8 cellular contexts compared by ENCODE assay signal in genomic region chr7:100745184-100745583, GRCh38. TPM values are rescaled to one million over a fixed set of nuclear protein-coding genes. Genes with fewer than 3 reads are reported as not detected.
DNase-seq lines count a peak whose midpoint lies in the region; ATAC-seq and TF ChIP-seq lines count a peak whose summit lies in the region.

No MANE protein-coding gene starts in this region.

- TF ChIP-seq CTCF in mammary epithelial cell (conservative IDR thresholded peaks at IDR 0.05 in 1 of 2, IDR thresholded peaks at IDR 0.05 in 1 of 2; ENCODE audit: extremely low read depth in 1 of 2, insufficient read depth in 1 of 2, low read depth in 1 of 2, low read length in 2 of 2) (no peak), lower lobe of right lung (IDR thresholded peaks at IDR 0.05) (no peak), uterus (IDR thresholded peaks at IDR 0.05) (no peak)

- H3K36me3 ChIP-seq in CD4-positive, CD25-positive, alpha-beta regulatory T cell (ENCODE audit: control insufficient read depth, insufficient read depth, low read length): no peaks in the 10 kb centered on the region
- H3K36me3 ChIP-seq in mammary epithelial cell (ENCODE audit: insufficient read depth, low read length) (no peaks in the 10 kb centered on the region), lower lobe of right lung (no peaks in the 10 kb centered on the region), uterus (no peaks in the 10 kb centered on the region)

- intact Hi-C loops in mammary epithelial cell (cut with micrococcal nuclease) (no loop called here), lower lobe of right lung (cut with DNase I) (no loop called here), uterus (cut with DNase I; ENCODE audit: low total_unique reads) (no loop called here)

- peak overlapping the region; percentile 67 for H2AFZ ChIP-seq in mammary epithelial cell (ENCODE audit: low read depth, low read length)

- ATAC-seq in CD4-positive, CD25-positive, alpha-beta regulatory T cell (ENCODE audit: low read depth in 2 of 2): no peak
- ATAC-seq in lower lobe of right lung (peak; percentile 74 to 97), HG03045 (IDR thresholded peaks at IDR 0.05; ENCODE audit: unreplicated experiment) (no peak)

- no peak overlapping the region for H3K27ac Mint-ChIP-seq in CD4-positive, CD25-positive, alpha-beta regulatory T cell

- no peak for TF ChIP-seq POLR2A in uterus (IDR thresholded peaks at IDR 0.05)

- no peak overlapping the region for H3K9ac ChIP-seq in mammary epithelial cell (ENCODE audit: insufficient read depth, low read length)

- H3K27ac ChIP-seq in CD4-positive, CD25-positive, alpha-beta regulatory T cell (ENCODE audit: insufficient read depth, low read length, poor library complexity, severe bottlenecking): no peak overlapping the region
- H3K27ac ChIP-seq in mammary epithelial cell (ENCODE audit: insufficient read depth, low read depth, low read length): no peak overlapping the region
- no peak overlapping the region for H3K27ac ChIP-seq in lower lobe of right lung
- H3K27ac ChIP-seq in uterus: no peak overlapping the region

- DNase-seq in CD4-positive, CD25-positive, alpha-beta regulatory T cell: peak in 2 of 3 donors; percentile 3 to 39
- DNase-seq in NCI-H460 (ENCODE audit: extremely low read depth, low read depth) (peak; percentile 64), mammary epithelial cell (peak; percentile 17), lower lobe of right lung (peak; percentile 67), uterus (peak; percentile 61 to 67), activated gamma-delta T cell treated with Interleukin-2 at 50 U/mL for 16 hours (no peak), KG1 (lab: John Stamatoyannopoulos, UW) (no peak)

- H3K9me3 Mint-ChIP-seq in CD4-positive, CD25-positive, alpha-beta regulatory T cell: peaks cover 0 to 5% (median 0%) of the 10 kb centered on the region in 7 donors

- no peaks in the 10 kb centered on the region for H4K20me1 ChIP-seq in mammary epithelial cell (ENCODE audit: insufficient read depth, low read length)

- H3K4me1 ChIP-seq in CD4-positive, CD25-positive, alpha-beta regulatory T cell (ENCODE audit: control insufficient read depth, insufficient read depth, low read length, poor library complexity, severe bottlenecking): no peaks in the 10 kb centered on the region
- H3K4me1 ChIP-seq in mammary epithelial cell (ENCODE audit: insufficient read depth, low read length) (no peaks in the 10 kb centered on the region), lower lobe of right lung (no peaks in the 10 kb centered on the region), uterus (no peaks in the 10 kb centered on the region)

- H3K4me2 ChIP-seq in mammary epithelial cell (ENCODE audit: insufficient read depth, low read depth, low read length): peak overlapping the region; percentile 53

- in situ Hi-C loops in mammary epithelial cell (cut with MboI; ENCODE audit: low sequenced_read_pairs in 2 of 2): no loop called here

- H3K4me1 Mint-ChIP-seq in CD4-positive, CD25-positive, alpha-beta regulatory T cell: peaks cover 0 to 2% (median 0%) of the 10 kb centered on the region in 4 donors

- WGBS in mammary epithelial cell (ENCODE audit: low coverage, missing lambda C conversion rate): 17% methylated on average over 4 of the region's 28 CpGs

- dilution Hi-C loops in mammary epithelial cell (cut with HindIII; ENCODE audit: low sequenced_read_pairs): no loop called here

- H3K27me3 ChIP-seq in CD4-positive, CD25-positive, alpha-beta regulatory T cell (ENCODE audit: control insufficient read depth, insufficient read depth, low read length): no peaks in the 10 kb centered on the region
- no peaks in the 10 kb centered on the region for H3K27me3 ChIP-seq in mammary epithelial cell (ENCODE audit: insufficient read depth, low read length)
- peaks cover 16% of the 10 kb centered on the region for H3K27me3 ChIP-seq in lower lobe of right lung (ENCODE audit: low read depth)
- no peaks in the 10 kb centered on the region for H3K27me3 ChIP-seq in uterus

- H3K36me3 Mint-ChIP-seq in CD4-positive, CD25-positive, alpha-beta regulatory T cell: no peaks in the 10 kb centered on the region

- H3K9me3 ChIP-seq in CD4-positive, CD25-positive, alpha-beta regulatory T cell (ENCODE audit: control insufficient read depth in 2 of 2, low read length in 2 of 2): no peaks in the 10 kb centered on the region
- H3K9me3 ChIP-seq in mammary epithelial cell (replicated peaks; ENCODE audit: insufficient read depth, low read length) (no peaks in the 10 kb centered on the region), lower lobe of right lung (no peaks in the 10 kb centered on the region), uterus (no peaks in the 10 kb centered on the region)

- peak overlapping the region in 1 of 4 donors; percentile 57 for H3K4me3 Mint-ChIP-seq in CD4-positive, CD25-positive, alpha-beta regulatory T cell

- peaks cover 15% of the 10 kb centered on the region for H3K27me3 Mint-ChIP-seq in CD4-positive, CD25-positive, alpha-beta regulatory T cell

- no TSS peak for BruUV-seq in mammary epithelial cell (replicated peaks; lab: Mats Ljungman, UMichigan)

- no peaks in the 10 kb centered on the region for H3K79me2 ChIP-seq in mammary epithelial cell (ENCODE audit: insufficient read depth, low read length)

- no peak overlapping the region for H3K4me3 ChIP-seq in CD4-positive, CD25-positive, alpha-beta regulatory T cell (ENCODE audit: low read depth, low read length)
- H3K4me3 ChIP-seq in mammary epithelial cell (replicated peaks in 1 of 3; ENCODE audit: insufficient read depth in 1 of 3, low read depth in 2 of 3, low read length in 3 of 3) (peak overlapping the region in 2 of 3 experiments; percentile 19 to 35), lower lobe of right lung (peak overlapping the region; percentile 40), uterus (peak overlapping the region; percentile 6 to 17)

- CTCF ChIA-PET in mammary epithelial cell (lab: Charles Lee; ENCODE audit: low non-redundant PET): no interaction called here

RNA-seq across cellular contexts. Expression of gene ZAN, which starts 11.8 kb away (rescaled TPM):
- not detected for total RNA-seq in CD4-positive, CD25-positive, alpha-beta regulatory T cell
- polyA plus RNA-seq in CD4-positive, CD25-positive, alpha-beta regulatory T cell: not detected
- not detected in 2 replicates for total RNA-seq in NCI-H460 (2014; rRNA removed; shearing (Covaris generic))
- polyA plus RNA-seq in NCI-H460 (2014; cell fraction: nucleus; rRNA removed): not detected in 2 replicates
- total RNA-seq in mammary epithelial cell (not detected), lower lobe of right lung (not detected), uterus (under 1 TPM in 1 of 4 donors, not detected in 3; 0.07 TPM)
- not detected for polyA plus RNA-seq in mammary epithelial cell
- not detected for polyA minus RNA-seq in mammary epithelial cell

RNA-seq across cellular contexts. Expression of gene EPO, which starts 24.9 kb away (rescaled TPM):
- total RNA-seq in CD4-positive, CD25-positive, alpha-beta regulatory T cell: not detected
- polyA plus RNA-seq in CD4-positive, CD25-positive, alpha-beta regulatory T cell: under 1 TPM in 1 of 4 donors, not detected in 3; 0.23 TPM
- not detected in 2 replicates for total RNA-seq in NCI-H460 (2014; rRNA removed; shearing (Covaris generic))
- polyA plus RNA-seq in NCI-H460 (2014; cell fraction: nucleus; rRNA removed): not detected in 2 replicates
- not detected for total RNA-seq in mammary epithelial cell
- polyA plus RNA-seq in mammary epithelial cell: not detected
- polyA minus RNA-seq in mammary epithelial cell: not detected
- not detected for total RNA-seq in lower lobe of right lung
- total RNA-seq in uterus: 1 to 10 TPM in 1 of 4 donors, not detected in 3; 1.1 TPM

RNA-seq across cellular contexts. Expression of gene POP7, which starts 39.3 kb away (rescaled TPM):
- total RNA-seq in CD4-positive, CD25-positive, alpha-beta regulatory T cell: 11.3 TPM
- 10 to 100 TPM; 57.2 to 63.0 (median 61.5) TPM for polyA plus RNA-seq in CD4-positive, CD25-positive, alpha-beta regulatory T cell
- 45.7 and 50.1 TPM in 2 replicates for total RNA-seq in NCI-H460 (2014; rRNA removed; shearing (Covaris generic))
- polyA plus RNA-seq in NCI-H460 (2014; cell fraction: nucleus; rRNA removed): 75.2 and 76.6 TPM in 2 replicates
- 10 to 100 TPM; 29.2 to 52.2 TPM for total RNA-seq in mammary epithelial cell
- 65.2 TPM for polyA plus RNA-seq in mammary epithelial cell
- 17.2 TPM for polyA minus RNA-seq in mammary epithelial cell
- 21.5 TPM for total RNA-seq in lower lobe of right lung
- total RNA-seq in uterus: 10 to 100 TPM; 16.4 to 53.8 (median 23.8) TPM

RNA-seq across cellular contexts. Expression of gene GIGYF1, which starts 51.1 kb away (rescaled TPM):
- total RNA-seq in CD4-positive, CD25-positive, alpha-beta regulatory T cell: 82.4 TPM
- under 1 TPM; 0.71 to 0.89 (median 0.73) TPM for polyA plus RNA-seq in CD4-positive, CD25-positive, alpha-beta regulatory T cell
- 15.7 and 17.2 TPM in 2 replicates for total RNA-seq in NCI-H460 (2014; rRNA removed; shearing (Covaris generic))
- 109 and 115 TPM in 2 replicates for polyA plus RNA-seq in NCI-H460 (2014; cell fraction: nucleus; rRNA removed)
- 10 to 100 TPM; 12.7 to 22.3 TPM for total RNA-seq in mammary epithelial cell
- polyA plus RNA-seq in mammary epithelial cell: 4.3 TPM
- polyA minus RNA-seq in mammary epithelial cell: 11.2 TPM
- 53.4 TPM for total RNA-seq in lower lobe of right lung
- 10 to 100 TPM in 3 of 4 donors, 1 to 10 TPM in 1; 9.7 to 90.9 (median 31.9) TPM for total RNA-seq in uterus

Comparison
In these comparisons a context has a peak if more than half of its experiments do, and no peak if none do; other contexts are left out.
1. ATAC-seq: peak in lower lobe of right lung (2 of 2); none in CD4-positive, CD25-positive, alpha-beta regulatory T cell (0 of 2) and HG03045 (single experiment).
2. DNase-seq: peak in CD4-positive, CD25-positive, alpha-beta regulatory T cell (2 of 3), NCI-H460 (single experiment), mammary epithelial cell (single experiment), lower lobe of right lung (single experiment) and uterus (2 of 2); none in activated gamma-delta T cell treated with Interleukin-2 at 50 U/mL for 16 hours (single experiment) and KG1 (single experiment).